18 cellular contexts compared by ENCODE assay signal in the genomic region with DNA sequence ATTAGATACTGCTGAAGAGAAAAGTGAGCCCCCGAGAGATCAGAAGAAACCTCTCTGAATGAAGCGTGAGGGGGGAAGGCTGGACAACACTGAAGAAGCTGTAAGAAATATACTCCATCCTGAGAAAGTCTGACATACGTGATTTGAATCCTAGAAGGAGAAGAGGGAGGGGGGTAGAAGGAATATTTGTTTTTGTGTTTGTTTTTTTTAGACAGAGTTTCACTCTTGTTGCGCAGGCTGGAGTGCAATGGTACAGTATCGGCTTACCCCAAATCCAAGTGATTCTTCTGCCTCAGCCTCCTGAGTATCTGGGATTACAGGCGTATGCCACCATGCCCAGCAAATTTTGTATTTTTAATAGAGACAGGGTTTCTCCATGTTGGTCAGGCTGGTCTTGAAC.
"Had no signal": no experiment of that assay in that cellular context is flagged by ENCODE, and none has a peak within 500 bp of the region (broad histone marks: within the 10 kb centered on the region; RNA-seq: fewer than 3 reads in every experiment).

No MANE protein-coding gene starts in this region.

- DNase-seq: activated CD4-positive, alpha-beta T cell treated with anti-CD3 and anti-CD28 coated beads, Interleukin-2, amount 10 ng/mL, durations not matched to agents 7 days and 5 days; activated CD4-positive, CD25-positive, alpha-beta regulatory T cell treated with anti-CD3 and anti-CD28 coated beads, Interleukin-2, amount 50 U/mL, for 72 hours; activated naive CD4-positive, alpha-beta T cell treated with Interleukin-2 at 50 U/mL for 16 hours; activated naive CD8-positive, alpha-beta T cell treated with anti-CD3 and anti-CD28 coated beads, Interleukin-2, amount 50 U/mL, for 24 hours; activated T-cell treated with anti-CD3 and anti-CD28 coated beads, Interleukin-2, amount 50 U/mL, for 1 hour; erythroblast; midbrain; right lobe of liver; stimulated activated CD4-positive, alpha-beta T cell treated with anti-CD3 and anti-CD28 coated beads, Interleukin-2, amount 100 ng/mL, for 24 hours; stimulated activated naive CD8-positive, alpha-beta T cell treated with anti-CD3 and anti-CD28 coated beads, Interleukin-15, amount 100 ng/mL, for 72 hours; tibial artery; WERI-Rb-1 had no signal

- H3K4me3 Mint-ChIP-seq: activated CD4-positive, alpha-beta T cell treated with anti-CD3 and anti-CD28 coated beads, Interleukin-2, amount 10 ng/mL, durations not matched to agents 7 days and 5 days; activated naive CD8-positive, alpha-beta T cell treated with anti-CD3 and anti-CD28 coated beads, Interleukin-2, amount 50 U/mL, for 24 hours; natural killer cell treated with Interleukin-12 subunit alpha and Interleukin-12 subunit beta and Interleukin-15 and Interleukin-18, amount 100 ng/mL, for 72 hours; stimulated activated effector memory CD8-positive, alpha-beta T cell treated with anti-CD3 and anti-CD28 coated beads, Interleukin-12 subunit alpha, Interleukin-12 subunit beta, amount 100 ng/mL, for 72 hours; T-helper 2 cell treated with Interferon-gamma antibody and Interleukin-4, amounts not matched to agents 5 μg/mL and 100 μg/mL, for 36 hours had no signal

- H3K9me3 Mint-ChIP-seq: activated CD4-positive, alpha-beta T cell treated with anti-CD3 and anti-CD28 coated beads, Interleukin-2, amount 10 ng/mL, durations not matched to agents 7 days and 5 days; activated naive CD8-positive, alpha-beta T cell treated with anti-CD3 and anti-CD28 coated beads, Interleukin-2, amount 50 U/mL, for 24 hours; natural killer cell treated with Interleukin-12 subunit alpha and Interleukin-12 subunit beta and Interleukin-15 and Interleukin-18, amount 100 ng/mL, for 72 hours; stimulated activated effector memory CD8-positive, alpha-beta T cell treated with anti-CD3 and anti-CD28 coated beads, Interleukin-12 subunit alpha, Interleukin-12 subunit beta, amount 100 ng/mL, for 72 hours; stimulated activated naive CD8-positive, alpha-beta T cell treated with anti-CD3 and anti-CD28 coated beads, Interleukin-15, amount 100 ng/mL, for 72 hours; T-helper 2 cell treated with Interferon-gamma antibody and Interleukin-4, amounts not matched to agents 5 μg/mL and 100 μg/mL, for 36 hours had no signal

- H3K27ac ChIP-seq: cardiac muscle cell, foreskin keratinocyte, parathyroid adenoma, right lobe of liver, tibial artery, WERI-Rb-1 had no signal

- H3K36me3 Mint-ChIP-seq: natural killer cell treated with Interleukin-12 subunit alpha and Interleukin-12 subunit beta and Interleukin-15 and Interleukin-18, amount 100 ng/mL, for 72 hours; stimulated activated effector memory CD8-positive, alpha-beta T cell treated with anti-CD3 and anti-CD28 coated beads, Interleukin-12 subunit alpha, Interleukin-12 subunit beta, amount 100 ng/mL, for 72 hours had no signal

- ATAC-seq: natural killer cell treated with Interleukin-12 subunit alpha and Interleukin-12 subunit beta and Interleukin-15 and Interleukin-18, amount 100 ng/mL, for 72 hours; stimulated activated effector memory CD8-positive, alpha-beta T cell treated with anti-CD3 and anti-CD28 coated beads, Interleukin-12 subunit alpha, Interleukin-12 subunit beta, amount 100 ng/mL, for 72 hours; stimulated activated naive CD8-positive, alpha-beta T cell treated with anti-CD3 and anti-CD28 coated beads, Interleukin-15, amount 100 ng/mL, for 72 hours had no signal

- H3K27me3 Mint-ChIP-seq: activated CD4-positive, alpha-beta T cell treated with anti-CD3 and anti-CD28 coated beads, Interleukin-2, amount 10 ng/mL, durations not matched to agents 7 days and 5 days; activated naive CD8-positive, alpha-beta T cell treated with anti-CD3 and anti-CD28 coated beads, Interleukin-2, amount 50 U/mL, for 24 hours; natural killer cell treated with Interleukin-12 subunit alpha and Interleukin-12 subunit beta and Interleukin-15 and Interleukin-18, amount 100 ng/mL, for 72 hours; stimulated activated naive CD8-positive, alpha-beta T cell treated with anti-CD3 and anti-CD28 coated beads, Interleukin-15, amount 100 ng/mL, for 72 hours had no signal

- H3K27ac Mint-ChIP-seq: activated CD4-positive, alpha-beta T cell treated with anti-CD3 and anti-CD28 coated beads, Interleukin-2, amount 10 ng/mL, durations not matched to agents 7 days and 5 days; natural killer cell treated with Interleukin-12 subunit alpha and Interleukin-12 subunit beta and Interleukin-15 and Interleukin-18, amount 100 ng/mL, for 72 hours; stimulated activated effector memory CD8-positive, alpha-beta T cell treated with anti-CD3 and anti-CD28 coated beads, Interleukin-12 subunit alpha, Interleukin-12 subunit beta, amount 100 ng/mL, for 72 hours; T-helper 2 cell treated with Interferon-gamma antibody and Interleukin-4, amounts not matched to agents 5 μg/mL and 100 μg/mL, for 36 hours had no signal
